ENCODE assay signal across 9 cellular contexts in genomic region chr17:60169921-60170817, GRCh38. TPM values are rescaled to one million over a fixed set of nuclear protein-coding genes. Genes with fewer than 3 reads are reported as not detected.
DNase-seq lines count a peak whose midpoint lies in the region; ATAC-seq and TF ChIP-seq lines count a peak whose summit lies in the region.
"Had no signal": no experiment of that assay in that cellular context is flagged by ENCODE, and none has a peak within 500 bp of the region (broad histone marks: within the 10 kb centered on the region; RNA-seq: fewer than 3 reads in every experiment).

No MANE protein-coding gene starts in this region.

- WGBS in hepatocyte (ENCODE audit: low lambda C conversion rate, missing lambda C conversion rate) = 62% methylated on average over 10 of the region's 10 CpGs
- 61 to 63% methylated on average over 9 to 10 of the region's 10 CpGs for WGBS in upper lobe of left lung, 2 donors

- H3K36me3 ChIP-seq in hepatocyte (replicated peaks; ENCODE audit: insufficient read depth, low read depth) (no peaks in the 10 kb centered on the region), upper lobe of left lung (no peaks in the 10 kb centered on the region)

- DNase-seq in activated naive CD4-positive, alpha-beta T cell treated with anti-CD3 and anti-CD28 coated beads, Interleukin-2, amount 10 ng/mL, durations not matched to agents 7 days and 5 days = peak; percentile 55
- no peak for DNase-seq in activated naive CD4-positive, alpha-beta T cell (lab: John Stamatoyannopoulos, UW)
- DNase-seq in hepatocyte (ENCODE audit: low spot score) (peak; percentile 31), upper lobe of left lung (no peak), NCI-H526 treated with DMSO at 0.1 percent for 48 hours (lab: John Stamatoyannopoulos, UW) (no peak), NCI-H2196 treated with DMSO at 0.1 percent for 48 hours (lab: John Stamatoyannopoulos, UW; ENCODE audit: unreplicated experiment) (no peak), NCI-H2107 (lab: John Stamatoyannopoulos, UW) (no peak)

- H3K9me3 Mint-ChIP-seq in activated naive CD4-positive, alpha-beta T cell treated with anti-CD3 and anti-CD28 coated beads, Interleukin-2, amount 10 ng/mL, durations not matched to agents 7 days and 5 days = no peaks in the 10 kb centered on the region

- TF ChIP-seq EP300 in upper lobe of left lung (IDR thresholded peaks at IDR 0.05) = peak in 3 of 4 donors; percentile 48 to 79 (median 68)

- peaks cover 11% of the 10 kb centered on the region for H3K27me3 Mint-ChIP-seq in activated naive CD4-positive, alpha-beta T cell treated with anti-CD3 and anti-CD28 coated beads, Interleukin-2, amount 10 ng/mL, durations not matched to agents 7 days and 5 days

- H3K4me2 ChIP-seq in hepatocyte = peak overlapping the region; percentile 45

- CTCF ChIA-PET in activated naive CD4-positive, alpha-beta T cell treated with anti-CD3 and anti-CD28 coated beads, Interleukin-2, amount 10 ng/mL, durations not matched to agents 7 days and 5 days (lab: Charles Lee) = interaction anchor here (1.0 kb wide), 1 partner anchor 28 kb away, joined by 3 read pairs; no protein-coding TSS in a partner anchor

- H4K20me1 ChIP-seq in hepatocyte (ENCODE audit: insufficient read depth, poor library complexity, severe bottlenecking) = no peaks in the 10 kb centered on the region

- no peak for TF ChIP-seq POLR2A in upper lobe of left lung (IDR thresholded peaks at IDR 0.05)

- H3K4me1 ChIP-seq in hepatocyte (ENCODE audit: insufficient read depth) = no peaks in the 10 kb centered on the region
- H3K4me1 ChIP-seq in upper lobe of left lung = peaks cover 41 to 53% (median 49%) of the 10 kb centered on the region in 4 donors

- H3K4me3 ChIP-seq in hepatocyte (no peak overlapping the region), upper lobe of left lung (no peak overlapping the region)

- ATAC-seq in upper lobe of left lung (ENCODE audit: low FRiP score in 2 of 2) = peak; percentile 50 to 63

- H3K27me3 ChIP-seq in hepatocyte (no peaks in the 10 kb centered on the region), upper lobe of left lung (no peaks in the 10 kb centered on the region)

- H3K79me2 ChIP-seq in hepatocyte = no peaks in the 10 kb centered on the region

- no peaks in the 10 kb centered on the region for H3K36me3 Mint-ChIP-seq in activated naive CD4-positive, alpha-beta T cell treated with anti-CD3 and anti-CD28 coated beads, Interleukin-2, amount 10 ng/mL, durations not matched to agents 7 days and 5 days

- H3K9me2 ChIP-seq in hepatocyte (replicated peaks; ENCODE audit: insufficient read depth) = no peaks in the 10 kb centered on the region

- H2AFZ ChIP-seq in hepatocyte = no peak overlapping the region

- H3K27ac Mint-ChIP-seq in activated naive CD4-positive, alpha-beta T cell treated with anti-CD3 and anti-CD28 coated beads, Interleukin-2, amount 10 ng/mL, durations not matched to agents 7 days and 5 days = peak overlapping the region; percentile 83

- TF ChIP-seq CTCF in VCaP (conservative IDR thresholded peaks at IDR 0.05) (no peak), hepatocyte (IDR thresholded peaks at IDR 0.05; ENCODE audit: poor library complexity) (no peak), upper lobe of left lung (IDR thresholded peaks at IDR 0.05) (no peak)

- H3K4me1 Mint-ChIP-seq in activated naive CD4-positive, alpha-beta T cell treated with anti-CD3 and anti-CD28 coated beads, Interleukin-2, amount 10 ng/mL, durations not matched to agents 7 days and 5 days = peaks cover 34% of the 10 kb centered on the region

- no peak overlapping the region for H3K4me3 Mint-ChIP-seq in activated naive CD4-positive, alpha-beta T cell treated with anti-CD3 and anti-CD28 coated beads, Interleukin-2, amount 10 ng/mL, durations not matched to agents 7 days and 5 days

- H3K9me3 ChIP-seq in hepatocyte (ENCODE audit: low read depth) = no peaks in the 10 kb centered on the region
- H3K9me3 ChIP-seq in upper lobe of left lung = no peaks in the 10 kb centered on the region

- peak overlapping the region; percentile 60 for H3K27ac ChIP-seq in VCaP
- H3K27ac ChIP-seq in hepatocyte = peak overlapping the region; percentile 75
- peak overlapping the region; percentile 64 to 85 (median 72) for H3K27ac ChIP-seq in upper lobe of left lung

RNA-seq across cellular contexts. Expression of gene CA4, which starts 20.4 kb away (rescaled TPM):
- 1.2 and 1.9 TPM in 2 replicates for total RNA-seq in hepatocyte
- polyA plus RNA-seq in hepatocyte = 6.1 and 9.8 TPM in 2 replicates
- total RNA-seq in upper lobe of left lung = 100 to 1,000 TPM in 1 of 6 donors, 10 to 100 TPM in 4, 1 to 10 TPM in 1; 7.3 to 102 (median 45.5) TPM
- total RNA-seq: Daoy had no signal

Comparison
In these comparisons a context has a peak if more than half of its experiments do, and no peak if none do; other contexts are left out.
1. DNase-seq: peak in activated naive CD4-positive, alpha-beta T cell treated with anti-CD3 and anti-CD28 coated beads, Interleukin-2, amount 10 ng/mL, durations not matched to agents 7 days and 5 days (single experiment) and hepatocyte (single experiment); none in activated naive CD4-positive, alpha-beta T cell (0 of 4), upper lobe of left lung (0 of 2), NCI-H526 treated with DMSO at 0.1 percent for 48 hours (single experiment), NCI-H2196 treated with DMSO at 0.1 percent for 48 hours (single experiment) and NCI-H2107 (single experiment).
2. Peak in every context shown above with its lines, with median percentiles within 50 percentile points of each other: H3K27ac ChIP-seq.